In genomic region chr19:7522072-7522922, GRCh38 we compare ENCODE assay signal across 8 cellular contexts. TPM values are rescaled to one million over a fixed set of nuclear protein-coding genes. Genes with fewer than 3 reads are reported as not detected.
DNase-seq lines count a peak whose midpoint lies in the region; ATAC-seq and TF ChIP-seq lines count a peak whose summit lies in the region.

TSS of gene MCOLN1 (plus strand) at chr19:7522624. CDS start at chr19:7522751, 127 bp downstream.

- peak; percentile 77 for ATAC-seq in GM18907 (IDR thresholded peaks at IDR 0.05; ENCODE audit: unreplicated experiment)
- peak; percentile 75 for ATAC-seq in HG03196 (IDR thresholded peaks at IDR 0.05; ENCODE audit: unreplicated experiment)

- peak; percentile 88 for DNase-seq in AG04450 (ENCODE audit: low read depth, low spot score)
- peak; percentile 98 for DNase-seq in NCI-H345 (lab: John Stamatoyannopoulos, UW)
- DNase-seq in activated CD4-positive, CD25-positive, alpha-beta regulatory T cell (lab: John Stamatoyannopoulos, UW): peak; percentile 97 to 99 (median 98)
- peak; percentile 77 to 99 (median 96) for DNase-seq in caudate nucleus (lab: John Stamatoyannopoulos, UW)
- peak; percentile 98 for DNase-seq in islet precursor cell
- DNase-seq in stimulated activated CD4-positive, alpha-beta T cell treated with anti-CD3 and anti-CD28 coated beads, Interleukin-12 subunit alpha, Interleukin-12 subunit beta, amount 100 ng/mL, for 48 hours (ENCODE audit: low read depth in 2 of 3, low spot score in 1 of 3): peak; percentile 98 to 100 (median 99)

- POLR2A ChIA-PET in AG04450 (lab: Yijun Ruan, JAX): interaction anchor here (1.2 to 2.3 kb wide), 4 partner anchors 10 to 398 kb away, joined by 3 to 9 read pairs (median 3); partner anchors contain the start of genes PNPLA6 and SNAPC2

- no peak within 1 kb of the TSS for H3K27ac ChIP-seq in AG04450 (ENCODE audit: low read depth, low read length)
- peak within 1 kb of the TSS; percentile 90 for H3K27ac ChIP-seq in caudate nucleus (ENCODE audit: low read depth, low read length)

- no peaks in the 10 kb centered on the region; the same call in 1 of the 2 replicates for H3K9me3 ChIP-seq in AG04450 (ENCODE audit: control insufficient read depth, insufficient read depth, low read length)

- peak within 1 kb of the TSS; percentile 74 for H3K4me3 ChIP-seq in AG04450 (ENCODE audit: low read depth, low read length)

- no peak for TF ChIP-seq CTCF in AG04450 (IDR thresholded peaks at IDR 0.05; ENCODE audit: low read depth, low read length)

- CTCF ChIA-PET in AG04450 (lab: Charles Lee): interaction anchor here (0.8 to 1.9 kb wide), 5 partner anchors 25 to 277 kb away, joined by 3 to 12 read pairs (median 4); a partner anchor contains a TSS

- no peaks in the 10 kb centered on the region for H3K27me3 ChIP-seq in AG04450 (ENCODE audit: control insufficient read depth, insufficient read depth, low read length)

RNA-seq across cellular contexts. Expression of gene MCOLN1, which starts in this region (rescaled TPM):
- polyA plus RNA-seq in AG04450 (2011; rRNA removed): 12.8 and 16.0 TPM in 2 replicates
- polyA minus RNA-seq in AG04450 (2011; rRNA and poly(A)+ RNA removed): 10.6 and 20.0 TPM in 2 replicates
